Comparison of ENCODE assay signal across 8 cellular contexts in the genomic region with DNA sequence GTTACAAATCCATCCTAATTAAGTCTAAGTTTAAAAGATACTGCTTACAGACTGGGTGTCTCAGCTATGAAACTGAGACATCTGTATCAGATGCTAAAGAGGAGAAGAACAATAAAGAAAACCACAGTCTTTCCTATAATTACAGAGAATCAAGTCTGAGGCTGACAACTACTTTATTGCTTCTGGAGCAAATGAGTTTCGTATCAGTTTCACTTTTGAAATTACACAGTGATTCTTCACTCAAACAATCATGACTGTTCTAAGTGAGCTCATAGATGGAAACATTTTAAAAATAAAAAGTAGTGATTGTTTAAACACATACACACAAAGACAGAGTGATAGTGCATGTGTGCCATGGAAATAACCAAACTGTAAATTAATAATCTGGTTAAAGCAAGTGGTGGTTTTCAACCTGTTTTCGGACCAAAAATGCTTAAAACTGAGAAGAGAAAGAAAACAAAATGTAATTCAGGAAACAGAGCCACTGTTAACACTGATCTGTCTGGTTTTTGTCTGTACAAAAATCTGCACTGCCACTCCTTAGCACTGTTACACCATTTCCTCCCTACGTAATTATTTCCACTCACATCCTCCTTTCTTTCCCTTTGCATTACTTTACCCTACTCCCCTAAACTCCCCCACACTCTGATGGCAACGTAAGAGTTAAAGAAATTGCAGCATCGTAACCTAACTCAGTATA. TPM values are rescaled to one million over a fixed set of nuclear protein-coding genes. Genes with fewer than 3 reads are reported as not detected.
DNase-seq lines count a peak whose midpoint lies in the region; ATAC-seq and TF ChIP-seq lines count a peak whose summit lies in the region.

No MANE protein-coding gene starts in this region.

- H3K27ac Mint-ChIP-seq in activated T-cell treated with anti-CD3 and anti-CD28 coated beads, Interleukin-2, amount 50 U/mL, for 72 hours: peak overlapping the region; percentile 99

- H3K27me3 Mint-ChIP-seq in activated T-cell treated with anti-CD3 and anti-CD28 coated beads, Interleukin-2, amount 50 U/mL, for 72 hours (ENCODE audit: low read depth): no peaks in the 10 kb centered on the region

- DNase-seq in GM10248 (ENCODE audit: extremely low spot score) (peak; percentile 75), Right ventricle myocardium superior (no peak), gastrocnemius medialis (no peak), NCI-H2029 treated with DMSO at 0.1 percent for 48 hours (lab: John Stamatoyannopoulos, UW) (no peak)
- DNase-seq in activated T-cell treated with anti-CD3 and anti-CD28 coated beads, Interleukin-2, amount 50 U/mL, for 72 hours: peak; percentile 50 to 51
- DNase-seq in stimulated activated CD4-positive, alpha-beta T cell treated with anti-CD3 and anti-CD28 coated beads, Interleukin-2, amount 100 ng/mL, for 48 hours: no peak

- TF ChIP-seq POLR2A in gastrocnemius medialis (IDR thresholded peaks at IDR 0.05): no peak

- H3K27ac ChIP-seq in KOPT-K1 (ENCODE audit: low read depth, low read length, poor library complexity, severe bottlenecking) (peak overlapping the region; percentile 74), gastrocnemius medialis (peak overlapping the region; percentile 32 to 59 (median 49))

- H3K4me1 Mint-ChIP-seq in activated T-cell treated with anti-CD3 and anti-CD28 coated beads, Interleukin-2, amount 50 U/mL, for 72 hours (ENCODE audit: low read depth): peaks cover 86% of the 10 kb centered on the region

- no peaks in the 10 kb centered on the region for H3K27me3 ChIP-seq in gastrocnemius medialis

- peak; percentile 82 for ATAC-seq in GM21576 (IDR thresholded peaks at IDR 0.05; ENCODE audit: unreplicated experiment)
- peak; percentile 87 for ATAC-seq in activated T-cell treated with anti-CD3 and anti-CD28 coated beads, Interleukin-2, amount 50 U/mL, for 72 hours (replicated peaks in 1 of 2)
- ATAC-seq in Right ventricle myocardium superior (ENCODE audit: poor library complexity): peak; percentile 84
- peak in 1 of 2 donors; percentile 45 for ATAC-seq in gastrocnemius medialis

- peaks cover 17 to 35% of the 10 kb centered on the region in 2 donors for H3K36me3 Mint-ChIP-seq in activated T-cell treated with anti-CD3 and anti-CD28 coated beads, Interleukin-2, amount 50 U/mL, for 72 hours (ENCODE audit: insufficient read depth in 2 of 2)

- in situ Hi-C loops in gastrocnemius medialis (cut with MboI; ENCODE audit: low sequenced_read_pairs in 4 of 4): no loop called here

- H3K4me3 Mint-ChIP-seq in activated T-cell treated with anti-CD3 and anti-CD28 coated beads, Interleukin-2, amount 50 U/mL, for 72 hours: peak overlapping the region; percentile 82 to 93

- H3K9me3 ChIP-seq in KOPT-K1 (ENCODE audit: insufficient read depth, low read length, poor library complexity, severe bottlenecking) (peaks cover 11% of the 10 kb centered on the region), gastrocnemius medialis (no peaks in the 10 kb centered on the region)

- H3K4me3 ChIP-seq in gastrocnemius medialis: peak overlapping the region; percentile 3 to 36 (median 30)

- peaks cover 1% of the 10 kb centered on the region in 2 donors for H3K9me3 Mint-ChIP-seq in activated T-cell treated with anti-CD3 and anti-CD28 coated beads, Interleukin-2, amount 50 U/mL, for 72 hours

- TF ChIP-seq CTCF in GM10248 (IDR thresholded peaks at IDR 0.05; ENCODE audit: control extremely low read depth, extremely low read depth, low read depth, missing control alignments) (no peak), gastrocnemius medialis (IDR thresholded peaks at IDR 0.05 in 4 of 5, conservative IDR thresholded peaks at IDR 0.05 in 1 of 5) (no peak)

- POLR2A ChIA-PET in GM10248 (lab: Yijun Ruan, JAX): no interaction called here

- CTCF ChIA-PET in GM10248 (lab: Yijun Ruan, JAX): interaction anchor here (1.2 kb wide), 1 partner anchor 20 kb away, joined by 3 read pairs; no protein-coding TSS in a partner anchor

- intact Hi-C loops in Right ventricle myocardium superior (cut with DNase I): no loop called here
- intact Hi-C loops in gastrocnemius medialis (cut with DNase I; ENCODE audit: low total_unique reads): no loop called here

- H3K4me1 ChIP-seq in gastrocnemius medialis: peaks cover 0 to 10% of the 10 kb centered on the region in 2 donors

- peaks cover 47% of the 10 kb centered on the region for H3K36me3 ChIP-seq in KOPT-K1 (ENCODE audit: insufficient read depth, low read length)
- H3K36me3 ChIP-seq in gastrocnemius medialis: peaks cover 0 to 15% of the 10 kb centered on the region in 2 donors

RNA-seq across cellular contexts. Expression of gene RFC1, which starts 12.5 kb away (rescaled TPM):
- total RNA-seq in activated T-cell treated with anti-CD3 and anti-CD28 coated beads, Interleukin-2, amount 50 U/mL, for 72 hours: 100 to 1,000 TPM; 111 to 134 TPM
- total RNA-seq in Right ventricle myocardium superior: 22.6 TPM
- 10 to 100 TPM; 13.9 to 47.9 (median 21.6) TPM for total RNA-seq in gastrocnemius medialis

RNA-seq across cellular contexts. Expression of gene KLB, which starts 53.1 kb away (rescaled TPM):
- total RNA-seq in activated T-cell treated with anti-CD3 and anti-CD28 coated beads, Interleukin-2, amount 50 U/mL, for 72 hours: not detected
- total RNA-seq in Right ventricle myocardium superior (0.13 TPM), gastrocnemius medialis (under 1 TPM in 1 of 4 donors, not detected in 3; 0.13 TPM)

Comparison
In these comparisons a context has a peak if more than half of its experiments do, and no peak if none do; other contexts are left out.
1. DNase-seq: peak in GM10248 (single experiment) and activated T-cell treated with anti-CD3 and anti-CD28 coated beads, Interleukin-2, amount 50 U/mL, for 72 hours (2 of 2); none in Right ventricle myocardium superior (single experiment), gastrocnemius medialis (0 of 2), NCI-H2029 treated with DMSO at 0.1 percent for 48 hours (single experiment) and stimulated activated CD4-positive, alpha-beta T cell treated with anti-CD3 and anti-CD28 coated beads, Interleukin-2, amount 100 ng/mL, for 48 hours (0 of 2).